In the genomic region with DNA sequence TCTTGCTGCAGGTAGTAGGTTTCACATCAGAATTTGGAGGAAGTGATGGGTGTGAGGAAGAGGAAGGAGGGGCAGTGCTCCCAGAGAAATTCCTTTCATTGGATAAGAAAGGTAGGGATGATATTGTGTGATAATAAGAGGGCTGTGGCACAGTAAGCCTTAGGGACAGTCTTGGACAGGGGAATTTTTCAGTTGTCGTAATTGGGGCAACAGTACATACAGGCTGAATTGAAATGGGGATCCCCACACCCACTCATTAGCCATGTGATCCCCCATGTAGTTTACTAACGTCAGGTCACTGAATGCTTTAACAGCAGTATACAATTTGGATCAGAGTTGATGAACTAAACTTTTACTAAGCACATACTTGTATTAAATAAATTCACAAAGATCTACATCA, we compare ENCODE assay signal across 1 cellular context.
TF ChIP-seq lines count a peak whose summit lies in the region.

No MANE protein-coding gene starts in this region.

TF ChIP-seq in GM12878, 131 proteins besides CTCF, POLR2A, EP300 and RAD21 (continued from another document):
- TF ChIP-seq, protein P1, sequence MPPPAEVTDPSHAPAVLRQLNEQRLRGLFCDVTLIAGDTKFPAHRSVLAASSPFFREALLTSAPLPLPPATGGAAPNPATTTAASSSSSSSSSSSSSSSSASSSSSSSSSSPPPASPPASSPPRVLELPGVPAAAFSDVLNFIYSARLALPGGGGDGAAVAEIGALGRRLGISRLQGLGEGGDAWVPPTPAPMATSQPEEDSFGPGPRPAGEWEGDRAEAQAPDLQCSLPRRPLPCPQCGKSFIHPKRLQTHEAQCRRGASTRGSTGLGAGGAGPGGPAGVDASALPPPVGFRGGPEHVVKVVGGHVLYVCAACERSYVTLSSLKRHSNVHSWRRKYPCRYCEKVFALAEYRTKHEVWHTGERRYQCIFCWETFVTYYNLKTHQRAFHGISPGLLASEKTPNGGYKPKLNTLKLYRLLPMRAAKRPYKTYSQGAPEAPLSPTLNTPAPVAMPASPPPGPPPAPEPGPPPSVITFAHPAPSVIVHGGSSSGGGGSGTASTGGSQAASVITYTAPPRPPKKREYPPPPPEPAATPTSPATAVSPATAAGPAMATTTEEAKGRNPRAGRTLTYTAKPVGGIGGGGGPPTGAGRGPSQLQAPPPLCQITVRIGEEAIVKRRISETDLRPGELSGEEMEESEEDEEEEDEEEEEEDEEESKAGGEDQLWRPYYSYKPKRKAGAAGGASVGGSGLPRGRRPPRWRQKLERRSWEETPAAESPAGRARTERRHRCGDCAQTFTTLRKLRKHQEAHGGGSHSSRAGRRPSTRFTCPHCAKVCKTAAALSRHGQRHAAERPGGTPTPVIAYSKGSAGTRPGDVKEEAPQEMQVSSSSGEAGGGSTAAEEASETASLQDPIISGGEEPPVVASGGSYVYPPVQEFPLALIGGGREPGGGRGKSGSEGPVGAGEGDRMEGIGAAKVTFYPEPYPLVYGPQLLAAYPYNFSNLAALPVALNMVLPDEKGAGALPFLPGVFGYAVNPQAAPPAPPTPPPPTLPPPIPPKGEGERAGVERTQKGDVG (CRISPR knock-in tag; IDR thresholded peaks at IDR 0.05), result no peak
- TF ChIP-seq EED (IDR thresholded peaks at IDR 0.05; ENCODE audit: low read depth) (no peak), RAD51 (IDR thresholded peaks at IDR 0.05) (peak; percentile 63; the same call in 1 of the 2 replicates), EZH2 (IDR thresholded peaks at IDR 0.05; ENCODE audit: borderline replicate concordance, control insufficient read depth, low read depth, low read length) (no peak), SP1 (IDR thresholded peaks at IDR 0.05; ENCODE audit: low read depth, low read length) (no peak), ATF7 (IDR thresholded peaks at IDR 0.05; ENCODE audit: low read depth) (peak; percentile 24; the same call in 1 of the 2 replicates), MTA2 (IDR thresholded peaks at IDR 0.05; ENCODE audit: low read depth) (peak; percentile 42; the same call in 1 of the 2 replicates), ESRRA (IDR thresholded peaks at IDR 0.05; ENCODE audit: low read length) (no peak), IKZF1 (conservative IDR thresholded peaks at IDR 0.05) (peak; percentile 33; the same call in 1 of the 2 replicates), CEBPB (IDR thresholded peaks at IDR 0.05; ENCODE audit: borderline replicate concordance in 1 of 2, low read depth in 2 of 2, low read length in 2 of 2) (no peak), BCL11A (IDR thresholded peaks at IDR 0.05; ENCODE audit: low read depth, low read length) (0 out of 2 replicates have a peak, but pooled peaks have one; percentile 27), BACH1 (IDR thresholded peaks at IDR 0.05; ENCODE audit: borderline replicate concordance) (no peak; the same call in 1 of the 2 replicates), EGR1 (IDR thresholded peaks at IDR 0.05; ENCODE audit: borderline replicate concordance in 1 of 2, low read depth in 2 of 2, low read length in 2 of 2) (peak in 1 of 2 experiments; percentile 46; a peak in 1 of 3 replicates), HDAC2 (IDR thresholded peaks at IDR 0.05) (no peak), REST (IDR thresholded peaks at IDR 0.05; ENCODE audit: low read depth, low read length) (no peak), USF2 (IDR thresholded peaks at IDR 0.05; ENCODE audit: borderline replicate concordance, low read depth, low read length) (peak; percentile 24; the same call in 1 of the 2 replicates), CHD1 (IDR thresholded peaks at IDR 0.05; ENCODE audit: low read depth, low read length) (no peak)
- TF ChIP-seq, protein P2, sequence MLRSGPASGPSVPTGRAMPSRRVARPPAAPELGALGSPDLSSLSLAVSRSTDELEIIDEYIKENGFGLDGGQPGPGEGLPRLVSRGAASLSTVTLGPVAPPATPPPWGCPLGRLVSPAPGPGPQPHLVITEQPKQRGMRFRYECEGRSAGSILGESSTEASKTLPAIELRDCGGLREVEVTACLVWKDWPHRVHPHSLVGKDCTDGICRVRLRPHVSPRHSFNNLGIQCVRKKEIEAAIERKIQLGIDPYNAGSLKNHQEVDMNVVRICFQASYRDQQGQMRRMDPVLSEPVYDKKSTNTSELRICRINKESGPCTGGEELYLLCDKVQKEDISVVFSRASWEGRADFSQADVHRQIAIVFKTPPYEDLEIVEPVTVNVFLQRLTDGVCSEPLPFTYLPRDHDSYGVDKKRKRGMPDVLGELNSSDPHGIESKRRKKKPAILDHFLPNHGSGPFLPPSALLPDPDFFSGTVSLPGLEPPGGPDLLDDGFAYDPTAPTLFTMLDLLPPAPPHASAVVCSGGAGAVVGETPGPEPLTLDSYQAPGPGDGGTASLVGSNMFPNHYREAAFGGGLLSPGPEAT (IDR thresholded peaks at IDR 0.05; ENCODE audit: low read depth), result peak; percentile 68; the same call in 1 of the 2 replicates
- TF ChIP-seq, protein P3, sequence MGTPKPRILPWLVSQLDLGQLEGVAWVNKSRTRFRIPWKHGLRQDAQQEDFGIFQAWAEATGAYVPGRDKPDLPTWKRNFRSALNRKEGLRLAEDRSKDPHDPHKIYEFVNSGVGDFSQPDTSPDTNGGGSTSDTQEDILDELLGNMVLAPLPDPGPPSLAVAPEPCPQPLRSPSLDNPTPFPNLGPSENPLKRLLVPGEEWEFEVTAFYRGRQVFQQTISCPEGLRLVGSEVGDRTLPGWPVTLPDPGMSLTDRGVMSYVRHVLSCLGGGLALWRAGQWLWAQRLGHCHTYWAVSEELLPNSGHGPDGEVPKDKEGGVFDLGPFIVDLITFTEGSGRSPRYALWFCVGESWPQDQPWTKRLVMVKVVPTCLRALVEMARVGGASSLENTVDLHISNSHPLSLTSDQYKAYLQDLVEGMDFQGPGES (IDR thresholded peaks at IDR 0.05), result no peak
TF ChIP-seq in GM12878: peak in this region for 10.
